Comparison of ENCODE assay signal across 18 cellular contexts in the genomic region with DNA sequence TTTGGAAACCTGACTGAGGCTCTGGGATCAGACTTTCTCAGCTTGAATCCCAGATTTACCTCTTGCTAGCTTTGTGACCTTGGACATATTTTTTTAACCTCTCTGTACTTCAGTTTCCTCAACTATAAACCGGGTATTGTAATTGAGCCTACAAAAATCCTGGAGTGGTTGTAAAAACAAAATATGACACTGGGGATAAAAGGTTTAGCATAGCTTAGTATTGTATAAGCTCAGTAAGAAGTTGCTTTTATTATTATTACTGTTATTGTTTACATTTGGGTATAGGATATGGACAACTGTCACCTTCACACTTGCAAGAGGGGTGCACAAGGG. TPM values are rescaled to one million over a fixed set of nuclear protein-coding genes. Genes with fewer than 3 reads are reported as not detected.
DNase-seq lines count a peak whose midpoint lies in the region; ATAC-seq and TF ChIP-seq lines count a peak whose summit lies in the region.
"Had no signal": no experiment of that assay in that cellular context is flagged by ENCODE, and none has a peak within 500 bp of the region (broad histone marks: within the 10 kb centered on the region; RNA-seq: fewer than 3 reads in every experiment).

No MANE protein-coding gene starts in this region.

- H2BK120ac ChIP-seq in mesenchymal stem cell (ENCODE audit: low read depth, low read length): no peak overlapping the region

- no peak overlapping the region for H2BK15ac ChIP-seq in mesenchymal stem cell (ENCODE audit: low read depth, poor library complexity, severe bottlenecking)

- POLR2A ChIA-PET in PC-3 (lab: Charles Lee; ENCODE audit: unreplicated experiment): interaction anchor here (0.6 kb wide), 1 partner anchor 304 kb away, joined by 5 read pairs; no protein-coding TSS in a partner anchor

- no peak overlapping the region for H3K18ac ChIP-seq in mesenchymal stem cell (ENCODE audit: low read depth in 1 of 2, low read length in 2 of 2)

- no peak overlapping the region for H3K4ac ChIP-seq in mesenchymal stem cell (ENCODE audit: low read depth in 1 of 2, low read length in 2 of 2)

- no peaks in the 10 kb centered on the region for H3K36me3 ChIP-seq in PC-3 (ENCODE audit: low read depth, low read length)
- no peaks in the 10 kb centered on the region for H3K36me3 ChIP-seq in colonic mucosa
- H3K36me3 ChIP-seq in mesenchymal stem cell (ENCODE audit: control insufficient read depth in 1 of 2, insufficient read depth in 2 of 2, low read depth in 1 of 2, low read length in 2 of 2): no peaks in the 10 kb centered on the region
- no peaks in the 10 kb centered on the region for H3K36me3 ChIP-seq in skeletal muscle tissue (ENCODE audit: control insufficient read depth in 3 of 3, insufficient read depth in 3 of 3, low read length in 3 of 3)
- H3K36me3 ChIP-seq: BLaER1 had no signal

- no peaks in the 10 kb centered on the region for H3K9me3 ChIP-seq in PC-3 (ENCODE audit: low read length)
- H3K9me3 ChIP-seq in colonic mucosa: no peaks in the 10 kb centered on the region
- H3K9me3 ChIP-seq in mesenchymal stem cell (ENCODE audit: control insufficient read depth, low read length): no peaks in the 10 kb centered on the region
- no peaks in the 10 kb centered on the region for H3K9me3 ChIP-seq in skeletal muscle tissue (ENCODE audit: control insufficient read depth in 3 of 3, low read length in 3 of 3)

- no peak overlapping the region for H2BK12ac ChIP-seq in mesenchymal stem cell (ENCODE audit: low read length in 2 of 2)

- BruUV-seq in PC-3 (replicated peaks; lab: Mats Ljungman, UMichigan): no TSS peak

- H2AFZ ChIP-seq in PC-3 (ENCODE audit: low read length) (0 out of 2 replicates have a peak overlapping the region, but pooled peaks have one; percentile 28), mesenchymal stem cell (ENCODE audit: low read depth, low read length) (no peak overlapping the region)

- no peak for DNase-seq in PC-3
- DNase-seq in colonic mucosa: no peak
- no peak for DNase-seq in mesenchymal stem cell
- no peak for DNase-seq in NCI-H1436 (lab: John Stamatoyannopoulos, UW)
- no peak for DNase-seq in ecto neural progenitor cell (ENCODE audit: low spot score)
- DNase-seq: CD4-positive, alpha-beta memory T cell; DMS153; GDM1; NCI-H1105; NCI-H1694; NCI-H510A; OCI-M1 had no signal

- H3K4me2 ChIP-seq in PC-3 (ENCODE audit: low read length) (peak overlapping the region; percentile 26), mesenchymal stem cell (ENCODE audit: low read length, poor library complexity, severe bottlenecking) (no peak overlapping the region)
- H3K4me2 ChIP-seq: BLaER1 had no signal

- TF ChIP-seq CTCF in PC-3 (conservative IDR thresholded peaks at IDR 0.05; ENCODE audit: low read depth, low read length) (no peak), colonic mucosa (IDR thresholded peaks at IDR 0.05) (no peak)

- no peak overlapping the region for H3K23ac ChIP-seq in mesenchymal stem cell (ENCODE audit: low read length in 2 of 2)

- no peak overlapping the region for H2BK5ac ChIP-seq in mesenchymal stem cell (ENCODE audit: low read depth, low read length, poor library complexity, severe bottlenecking)

- no peaks in the 10 kb centered on the region for H4K20me1 ChIP-seq in PC-3 (ENCODE audit: low read length)
- H4K20me1 ChIP-seq: BLaER1 had no signal

- H3K27ac ChIP-seq in PC-3 (ENCODE audit: low read length) (peak overlapping the region; percentile 41), colonic mucosa (peak overlapping the region; percentile 25), mesenchymal stem cell (ENCODE audit: low read length, poor library complexity, severe bottlenecking) (no peak overlapping the region), skeletal muscle tissue (ENCODE audit: low read depth, low read length) (peak overlapping the region; percentile 16)
- H3K27ac ChIP-seq: BLaER1 had no signal

- intact Hi-C loops in PC-3 (cut with micrococcal nuclease): no loop called here
- intact Hi-C loops in colonic mucosa (cut with DNase I): no loop called here

- peaks cover 11% of the 10 kb centered on the region for H3K4me1 ChIP-seq in PC-3 (ENCODE audit: insufficient read depth, low read length)
- no peaks in the 10 kb centered on the region for H3K4me1 ChIP-seq in colonic mucosa
- H3K4me1 ChIP-seq in mesenchymal stem cell (ENCODE audit: control insufficient read depth, insufficient read depth, low read depth, low read length): no peaks in the 10 kb centered on the region
- no peaks in the 10 kb centered on the region for H3K4me1 ChIP-seq in skeletal muscle tissue (ENCODE audit: control insufficient read depth in 3 of 3, insufficient read depth in 3 of 3, low read length in 3 of 3)
- H3K4me1 ChIP-seq: BLaER1 had no signal

- no peak overlapping the region for H3K14ac ChIP-seq in mesenchymal stem cell (ENCODE audit: low read length in 2 of 2)

- no peak for ATAC-seq in PC-3
- ATAC-seq in GM21367 (IDR thresholded peaks at IDR 0.05; ENCODE audit: unreplicated experiment): no peak

- H3K27me3 ChIP-seq in PC-3 (ENCODE audit: low read length): no peaks in the 10 kb centered on the region
- no peaks in the 10 kb centered on the region for H3K27me3 ChIP-seq in colonic mucosa
- H3K27me3 ChIP-seq in mesenchymal stem cell (ENCODE audit: control insufficient read depth in 1 of 2, insufficient read depth in 1 of 2, low read length in 2 of 2): no peaks in the 10 kb centered on the region
- no peaks in the 10 kb centered on the region for H3K27me3 ChIP-seq in skeletal muscle tissue (ENCODE audit: control insufficient read depth in 3 of 3, insufficient read depth in 3 of 3, low read length in 3 of 3)
- H3K27me3 ChIP-seq: BLaER1 had no signal

- no peaks in the 10 kb centered on the region for H3K79me2 ChIP-seq in PC-3 (ENCODE audit: low read length)

- WGBS in mesenchymal stem cell: 73% methylated on average over 1 of the region's 1 CpG

- H3K9me2 ChIP-seq in PC-3 (replicated peaks; ENCODE audit: low read length): no peaks in the 10 kb centered on the region

- no peak overlapping the region for H4K91ac ChIP-seq in mesenchymal stem cell (ENCODE audit: low read length)

- CTCF ChIA-PET in PC-3 (lab: Charles Lee): no interaction called here

- no peak overlapping the region for H4K8ac ChIP-seq in mesenchymal stem cell (ENCODE audit: low read length)

- H3K4me3 ChIP-seq in PC-3 (ENCODE audit: low read length): no peak overlapping the region
- no peak overlapping the region for H3K4me3 ChIP-seq in colonic mucosa
- H3K4me3 ChIP-seq in mesenchymal stem cell (ENCODE audit: insufficient read depth in 1 of 2, low read depth in 1 of 2, low read length in 2 of 2): no peak overlapping the region
- H3K4me3 ChIP-seq in skeletal muscle tissue (ENCODE audit: low read length in 3 of 3): no peak overlapping the region
- H3K4me3 ChIP-seq: BLaER1 had no signal

- no peaks in the 10 kb centered on the region for H3K79me1 ChIP-seq in mesenchymal stem cell (replicated peaks; ENCODE audit: low read length, poor library complexity, severe bottlenecking)

- 0 out of 2 replicates have a peak overlapping the region, but pooled peaks have one; percentile 3 for H3K9ac ChIP-seq in PC-3 (ENCODE audit: low read length)
- no peak overlapping the region for H3K9ac ChIP-seq in colonic mucosa (ENCODE audit: low read depth in 2 of 2, low read length in 2 of 2)
- peak overlapping the region; percentile 60 for H3K9ac ChIP-seq in mesenchymal stem cell (ENCODE audit: low read length)
- H3K9ac ChIP-seq in skeletal muscle tissue (ENCODE audit: low read depth in 1 of 3, low read length in 3 of 3): no peak overlapping the region
- H3K9ac ChIP-seq: BLaER1 had no signal

- no peaks in the 10 kb centered on the region for H3F3A ChIP-seq in PC-3 (ENCODE audit: low read length, unreplicated experiment)

- no peak overlapping the region for H2AK5ac ChIP-seq in mesenchymal stem cell (ENCODE audit: low read length, severe bottlenecking)

RNA-seq across cellular contexts. Expression of gene C2CD4A, which starts 21.6 kb away (rescaled TPM):
- total RNA-seq in PC-3 (2014; rRNA removed) (0.11 and 0.52 TPM in 2 replicates), colonic mucosa (1 to 10 TPM; 2.4 to 3.7 TPM), skeletal muscle tissue (not detected)
- polyA plus RNA-seq in mesenchymal stem cell (2013, experiment 1 of 2): not detected
- polyA plus RNA-seq in mesenchymal stem cell (2013, experiment 2 of 2): not detected
- total RNA-seq: Daoy, LHCN-M2, RPMI7951 had no signal

RNA-seq across cellular contexts. Expression of gene VPS13C, which starts 28.1 kb away (rescaled TPM):
- 11.3 and 11.4 TPM in 2 replicates for total RNA-seq in PC-3 (2014; rRNA removed)
- 10 to 100 TPM; 33.9 to 56.5 TPM for total RNA-seq in colonic mucosa
- polyA plus RNA-seq in mesenchymal stem cell (2013, experiment 1 of 2): 14.8 TPM
- polyA plus RNA-seq in mesenchymal stem cell (2013, experiment 2 of 2): 14.0 TPM
- total RNA-seq in skeletal muscle tissue: 73.6 TPM

Comparison
In these comparisons a context has a peak if more than half of its experiments do, and no peak if none do; other contexts are left out.
1. H3K9ac ChIP-seq: peak in PC-3 (single experiment) and mesenchymal stem cell (single experiment); none in colonic mucosa (0 of 2) and skeletal muscle tissue (0 of 3).